20 cellular contexts compared by ENCODE assay signal in the genomic region with DNA sequence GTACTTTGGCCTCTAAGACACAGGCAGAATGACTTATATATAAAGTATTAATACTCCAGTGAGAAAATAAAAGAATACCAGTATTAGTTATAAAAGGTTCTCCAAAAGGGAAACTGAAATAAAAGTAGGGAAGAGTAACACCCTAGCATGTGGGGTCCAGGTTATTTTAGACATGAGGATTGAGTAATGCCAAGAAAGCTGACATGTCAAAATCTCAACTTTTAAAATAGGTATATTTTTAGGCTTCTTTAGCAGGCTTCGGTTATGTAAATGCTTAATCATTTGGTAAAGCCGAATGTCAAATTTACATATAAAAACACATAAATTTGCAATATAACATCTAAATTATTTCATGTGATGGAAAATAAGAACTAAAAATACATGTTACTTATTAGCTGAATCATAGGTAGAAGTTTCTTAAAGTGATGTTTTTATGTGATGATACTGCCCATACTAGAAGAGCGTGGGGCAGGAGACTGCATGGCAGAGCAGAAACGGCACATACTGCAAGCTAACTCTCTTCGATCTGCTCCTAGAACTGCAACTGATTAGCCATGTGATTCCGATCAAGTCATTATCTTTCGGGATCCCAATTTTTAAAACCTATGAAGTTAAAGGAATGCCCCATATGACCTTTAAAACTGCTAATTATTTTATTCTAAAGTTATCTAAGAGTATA.
DNase-seq lines count a peak whose midpoint lies in the region; ATAC-seq, FAIRE-seq and TF ChIP-seq lines count a peak whose summit lies in the region.
"Had no signal": no experiment of that assay in that cellular context is flagged by ENCODE, and none has a peak within 500 bp of the region (broad histone marks: within the 10 kb centered on the region; RNA-seq: fewer than 3 reads in every experiment).

No MANE protein-coding gene starts in this region.

- H3K4me1 ChIP-seq in SK-N-SH (ENCODE audit: control insufficient read depth in 1 of 2, insufficient read depth in 2 of 2, low read depth in 1 of 2, low read length in 1 of 2) = peaks cover 8 to 42% of the 10 kb centered on the region in 2 experiments; a peak in 3 of 4 replicates
- peaks cover 28 to 33% (median 31%) of the 10 kb centered on the region in 3 donors for H3K4me1 ChIP-seq in skeletal muscle tissue (ENCODE audit: control insufficient read depth in 3 of 3, insufficient read depth in 3 of 3, low read length in 3 of 3)
- H3K4me1 ChIP-seq: prostate gland had no signal

- no peak for TF ChIP-seq EP300 in SK-N-SH (IDR thresholded peaks at IDR 0.05; ENCODE audit: borderline replicate concordance in 1 of 2, low read depth in 1 of 2, low read length in 1 of 2)

- peak overlapping the region; percentile 36 to 43; a peak in 3 of 4 replicates for H3K27ac ChIP-seq in SK-N-SH (ENCODE audit: low read depth in 2 of 2, low read length in 1 of 2)
- peak overlapping the region; percentile 88 for H3K27ac ChIP-seq in skeletal muscle tissue (ENCODE audit: low read depth, low read length)
- H3K27ac ChIP-seq: prostate gland had no signal

- no peaks in the 10 kb centered on the region for H3K9me2 ChIP-seq in SK-N-SH

- H3K36me3 Mint-ChIP-seq in activated CD4-positive, alpha-beta memory T cell treated with anti-CD3 and anti-CD28 coated beads, Interleukin-2, amount 10 ng/mL, durations not matched to agents 7 days and 5 days (ENCODE audit: low read depth) = no peaks in the 10 kb centered on the region
- H3K36me3 Mint-ChIP-seq: activated CD4-positive, alpha-beta memory T cell treated with anti-CD3 and anti-CD28 coated beads for 36 hours; CD4-positive, CD25-positive, alpha-beta regulatory T cell had no signal

- no peaks in the 10 kb centered on the region for H3K4me1 Mint-ChIP-seq in activated CD4-positive, alpha-beta memory T cell treated with anti-CD3 and anti-CD28 coated beads, Interleukin-2, amount 10 ng/mL, durations not matched to agents 7 days and 5 days
- H3K4me1 Mint-ChIP-seq: CD4-positive, CD25-positive, alpha-beta regulatory T cell had no signal

- peaks cover 94% of the 10 kb centered on the region for H4K20me1 ChIP-seq in SK-N-SH (ENCODE audit: insufficient read depth)

- no peak for TF ChIP-seq CTCF in SK-N-SH (IDR thresholded peaks at IDR 0.05)

- H3K36me3 ChIP-seq in SK-N-SH (replicated peaks in 1 of 2; ENCODE audit: control insufficient read depth in 1 of 2, insufficient read depth in 2 of 2, low read length in 1 of 2) (peaks cover 0 to 7% of the 10 kb centered on the region in 2 experiments), skeletal muscle tissue (ENCODE audit: control insufficient read depth in 3 of 3, insufficient read depth in 3 of 3, low read length in 3 of 3) (no peaks in the 10 kb centered on the region)
- H3K36me3 ChIP-seq: prostate gland had no signal

- H3K4me3 ChIP-seq in SK-N-SH (ENCODE audit: low read depth in 2 of 2, low read length in 1 of 2) (no peak overlapping the region), skeletal muscle tissue (ENCODE audit: low read length in 3 of 3) (peak overlapping the region; percentile 1 to 36 (median 29))
- H3K4me3 ChIP-seq: prostate gland had no signal

- no peak overlapping the region for H3K27ac Mint-ChIP-seq in activated CD4-positive, alpha-beta memory T cell treated with anti-CD3 and anti-CD28 coated beads, Interleukin-2, amount 10 ng/mL, durations not matched to agents 7 days and 5 days
- H3K27ac Mint-ChIP-seq: activated CD4-positive, alpha-beta memory T cell treated with anti-CD3 and anti-CD28 coated beads for 36 hours; CD4-positive, CD25-positive, alpha-beta regulatory T cell had no signal

- H3K27me3 Mint-ChIP-seq in activated CD4-positive, alpha-beta memory T cell treated with anti-CD3 and anti-CD28 coated beads, Interleukin-2, amount 10 ng/mL, durations not matched to agents 7 days and 5 days = no peaks in the 10 kb centered on the region
- H3K27me3 Mint-ChIP-seq: activated CD4-positive, alpha-beta memory T cell treated with anti-CD3 and anti-CD28 coated beads for 36 hours; CD4-positive, CD25-positive, alpha-beta regulatory T cell had no signal

- peak overlapping the region; percentile 38; the same call in 1 of the 2 replicates for H3K4me2 ChIP-seq in SK-N-SH

- intact Hi-C loops in left ventricle myocardium superior (cut with micrococcal nuclease) = no loop called here

- H3K9me3 ChIP-seq in SK-N-SH = no peaks in the 10 kb centered on the region
- no peaks in the 10 kb centered on the region for H3K9me3 ChIP-seq in skeletal muscle tissue (ENCODE audit: control insufficient read depth in 3 of 3, low read length in 3 of 3)
- H3K9me3 ChIP-seq: prostate gland had no signal

- DNase-seq in H54 (ENCODE audit: insufficient read length, low spot score) (no peak), SK-N-SH (no peak), left ventricle myocardium superior (no peak), activated T-cell treated with anti-CD3 and anti-CD28 coated beads for 4 hours (no peak)
- DNase-seq in activated CD4-positive, alpha-beta memory T cell treated with anti-CD3 and anti-CD28 coated beads, Interleukin-2, amount 10 ng/mL, durations not matched to agents 7 days and 5 days = no peak
- no peak for DNase-seq in stimulated activated CD4-positive, alpha-beta T cell treated with anti-CD3 and anti-CD28 coated beads, Interleukin-4, amount 100 ng/mL, for 4 hours
- DNase-seq in stimulated activated naive CD4-positive, alpha-beta T cell (lab: John Stamatoyannopoulos, UW) = no peak
- DNase-seq: activated CD4-positive, alpha-beta memory T cell treated with anti-CD3 and anti-CD28 coated beads for 36 hours; activated CD4-positive, CD25-positive, alpha-beta regulatory T cell; activated naive CD4-positive, alpha-beta T cell treated with Interleukin-2 at 50 U/mL for 16 hours; CD4-positive, CD25-positive, alpha-beta regulatory T cell; effector CD4-positive, alpha-beta T cell; GDM1; KG1; midbrain; NCI-H1694 treated with DMSO at 0.1 percent for 48 hours; T-helper 9 cell had no signal

- no peak for TF ChIP-seq POLR2A in H54 (IDR thresholded peaks at IDR 0.05; ENCODE audit: low read depth, low read length)

- TF ChIP-seq RAD21 in SK-N-SH (IDR thresholded peaks at IDR 0.05; ENCODE audit: low read length) = no peak

- CTCF ChIA-PET in SK-N-SH (lab: Yijun Ruan, JAX) = interaction anchor here (1.6 kb wide), 2 partner anchors 47 to 62 kb away, joined by 3 to 6 read pairs; no protein-coding TSS in a partner anchor
- CTCF ChIA-PET in activated CD4-positive, alpha-beta memory T cell treated with anti-CD3 and anti-CD28 coated beads, Interleukin-2, amount 10 ng/mL, durations not matched to agents 7 days and 5 days (lab: Charles Lee) = no interaction called here

- no peak overlapping the region for H3K4me3 Mint-ChIP-seq in activated CD4-positive, alpha-beta memory T cell treated with anti-CD3 and anti-CD28 coated beads, Interleukin-2, amount 10 ng/mL, durations not matched to agents 7 days and 5 days
- H3K4me3 Mint-ChIP-seq: activated CD4-positive, alpha-beta memory T cell treated with anti-CD3 and anti-CD28 coated beads for 36 hours; CD4-positive, CD25-positive, alpha-beta regulatory T cell; neural crest cell had no signal

- FAIRE-seq in H54 (lab: Jason Lieb, UNC) = peak; percentile 6

- 78% methylated on average over 7 of the region's 7 CpGs for WGBS in SK-N-SH (ENCODE audit: low lambda C conversion rate)

- peaks cover 3% of the 10 kb centered on the region for H3K9me3 Mint-ChIP-seq in activated CD4-positive, alpha-beta memory T cell treated with anti-CD3 and anti-CD28 coated beads, Interleukin-2, amount 10 ng/mL, durations not matched to agents 7 days and 5 days
- H3K9me3 Mint-ChIP-seq: activated CD4-positive, alpha-beta memory T cell treated with anti-CD3 and anti-CD28 coated beads for 36 hours; CD4-positive, CD25-positive, alpha-beta regulatory T cell had no signal

- peaks cover 50% of the 10 kb centered on the region for H3F3A ChIP-seq in SK-N-SH (replicated peaks; ENCODE audit: insufficient read depth)

- no peaks in the 10 kb centered on the region for H3K27me3 ChIP-seq in SK-N-SH (ENCODE audit: insufficient read depth)
- H3K27me3 ChIP-seq in skeletal muscle tissue (ENCODE audit: control insufficient read depth in 3 of 3, insufficient read depth in 3 of 3, low read length in 3 of 3) = no peaks in the 10 kb centered on the region

- H3K9ac ChIP-seq in SK-N-SH = no peak overlapping the region
- H3K9ac ChIP-seq in skeletal muscle tissue (ENCODE audit: low read depth in 1 of 3, low read length in 3 of 3) = peak overlapping the region in 2 of 3 donors; percentile 40 to 65

- H3K79me2 ChIP-seq in SK-N-SH (ENCODE audit: insufficient read depth) = peaks cover 100% of the 10 kb centered on the region

- peak; percentile 46 for ATAC-seq in left ventricle myocardium superior

- POLR2A ChIA-PET in SK-N-SH (lab: Yijun Ruan, JAX) = no interaction called here
- POLR2A ChIA-PET in activated CD4-positive, alpha-beta memory T cell treated with anti-CD3 and anti-CD28 coated beads, Interleukin-2, amount 10 ng/mL, durations not matched to agents 7 days and 5 days (lab: Charles Lee) = no interaction called here

- H2AFZ ChIP-seq in SK-N-SH (ENCODE audit: low read depth) = no peak overlapping the region

TF ChIP-seq in SK-N-SH, 30 proteins besides CTCF, POLR2A, EP300 and RAD21 (continues in another document):
- TF ChIP-seq ELF1 (IDR thresholded peaks at IDR 0.05) (no peak), TCF12 (IDR thresholded peaks at IDR 0.05) (no peak), YY1 (IDR thresholded peaks at IDR 0.05; ENCODE audit: low read depth) (no peak)
- TF ChIP-seq, protein P1, sequence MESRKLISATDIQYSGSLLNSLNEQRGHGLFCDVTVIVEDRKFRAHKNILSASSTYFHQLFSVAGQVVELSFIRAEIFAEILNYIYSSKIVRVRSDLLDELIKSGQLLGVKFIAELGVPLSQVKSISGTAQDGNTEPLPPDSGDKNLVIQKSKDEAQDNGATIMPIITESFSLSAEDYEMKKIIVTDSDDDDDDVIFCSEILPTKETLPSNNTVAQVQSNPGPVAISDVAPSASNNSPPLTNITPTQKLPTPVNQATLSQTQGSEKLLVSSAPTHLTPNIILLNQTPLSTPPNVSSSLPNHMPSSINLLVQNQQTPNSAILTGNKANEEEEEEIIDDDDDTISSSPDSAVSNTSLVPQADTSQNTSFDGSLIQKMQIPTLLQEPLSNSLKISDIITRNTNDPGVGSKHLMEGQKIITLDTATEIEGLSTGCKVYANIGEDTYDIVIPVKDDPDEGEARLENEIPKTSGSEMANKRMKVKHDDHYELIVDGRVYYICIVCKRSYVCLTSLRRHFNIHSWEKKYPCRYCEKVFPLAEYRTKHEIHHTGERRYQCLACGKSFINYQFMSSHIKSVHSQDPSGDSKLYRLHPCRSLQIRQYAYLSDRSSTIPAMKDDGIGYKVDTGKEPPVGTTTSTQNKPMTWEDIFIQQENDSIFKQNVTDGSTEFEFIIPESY (IDR thresholded peaks at IDR 0.05; ENCODE audit: borderline replicate concordance, low read depth) = no peak
- TF ChIP-seq, protein P2, sequence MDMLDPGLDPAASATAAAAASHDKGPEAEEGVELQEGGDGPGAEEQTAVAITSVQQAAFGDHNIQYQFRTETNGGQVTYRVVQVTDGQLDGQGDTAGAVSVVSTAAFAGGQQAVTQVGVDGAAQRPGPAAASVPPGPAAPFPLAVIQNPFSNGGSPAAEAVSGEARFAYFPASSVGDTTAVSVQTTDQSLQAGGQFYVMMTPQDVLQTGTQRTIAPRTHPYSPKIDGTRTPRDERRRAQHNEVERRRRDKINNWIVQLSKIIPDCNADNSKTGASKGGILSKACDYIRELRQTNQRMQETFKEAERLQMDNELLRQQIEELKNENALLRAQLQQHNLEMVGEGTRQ (IDR thresholded peaks at IDR 0.05; ENCODE audit: borderline replicate concordance, low read depth, low read length) = no peak

Comparison
In these comparisons a context has a peak if more than half of its experiments do, and no peak if none do; other contexts are left out.
1. H3K4me3 ChIP-seq: peak in skeletal muscle tissue (3 of 3); none in SK-N-SH (0 of 2).